Comparison of ENCODE assay signal across 2 cellular contexts in the genomic region with DNA sequence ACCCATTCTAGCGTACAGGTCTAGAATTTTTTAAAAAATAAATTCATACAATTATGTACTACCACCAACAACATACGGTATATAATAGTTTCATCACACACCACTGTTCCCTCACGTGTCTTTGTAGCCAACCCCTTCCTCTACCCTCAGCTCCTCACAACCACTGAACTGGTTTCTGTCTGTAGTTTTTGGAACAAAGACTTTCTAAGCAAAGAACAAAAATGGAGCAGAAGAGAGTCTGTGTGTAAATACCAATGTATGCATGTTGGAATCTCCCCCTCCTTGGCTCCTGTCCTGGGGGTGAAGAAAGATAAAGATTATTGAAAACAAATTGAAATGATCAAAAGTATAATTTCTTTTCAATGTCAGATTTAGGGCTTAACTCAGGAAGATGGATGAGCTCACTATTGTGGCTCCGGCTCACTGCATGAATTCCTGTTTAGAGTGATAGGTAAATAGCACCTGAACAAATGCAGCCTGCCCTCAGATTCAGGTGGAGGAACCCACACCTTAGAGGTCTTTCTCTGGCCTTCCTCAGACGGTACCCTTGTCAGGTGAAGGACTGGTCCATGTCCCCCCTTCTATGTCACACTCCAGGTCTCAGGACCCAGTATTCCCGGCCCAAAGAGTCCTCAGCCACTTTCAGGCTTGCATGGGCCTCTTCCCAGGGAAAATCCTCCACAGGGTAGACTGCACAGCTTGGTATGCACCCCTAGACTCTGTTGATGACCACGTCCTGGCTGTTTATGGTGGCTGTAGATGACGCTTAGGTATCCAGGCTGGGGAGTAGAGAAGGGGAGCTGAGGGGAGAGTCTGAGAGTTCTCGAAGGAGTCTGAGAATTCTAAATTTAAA.
TF ChIP-seq lines count a peak whose summit lies in the region.

No MANE protein-coding gene starts in this region.

TF ChIP-seq in liver, 16 proteins besides CTCF, POLR2A, EP300 and RAD21:
- TF ChIP-seq, protein P1, sequence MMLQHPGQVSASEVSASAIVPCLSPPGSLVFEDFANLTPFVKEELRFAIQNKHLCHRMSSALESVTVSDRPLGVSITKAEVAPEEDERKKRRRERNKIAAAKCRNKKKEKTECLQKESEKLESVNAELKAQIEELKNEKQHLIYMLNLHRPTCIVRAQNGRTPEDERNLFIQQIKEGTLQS (IDR thresholded peaks at IDR 0.05) = no peak
- TF ChIP-seq JUND (IDR thresholded peaks at IDR 0.05) = no peak
- no peak for TF ChIP-seq RXRA (IDR thresholded peaks at IDR 0.05)
- TF ChIP-seq, protein P2, sequence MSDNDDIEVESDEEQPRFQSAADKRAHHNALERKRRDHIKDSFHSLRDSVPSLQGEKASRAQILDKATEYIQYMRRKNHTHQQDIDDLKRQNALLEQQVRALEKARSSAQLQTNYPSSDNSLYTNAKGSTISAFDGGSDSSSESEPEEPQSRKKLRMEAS (IDR thresholded peaks at IDR 0.05) = no peak
- no peak for TF ChIP-seq EGR1 (IDR thresholded peaks at IDR 0.05; ENCODE audit: low read depth in 2 of 2)
- TF ChIP-seq YY1 (IDR thresholded peaks at IDR 0.05) = no peak
- TF ChIP-seq NR2F2 (IDR thresholded peaks at IDR 0.05) = no peak
- TF ChIP-seq, protein P3, sequence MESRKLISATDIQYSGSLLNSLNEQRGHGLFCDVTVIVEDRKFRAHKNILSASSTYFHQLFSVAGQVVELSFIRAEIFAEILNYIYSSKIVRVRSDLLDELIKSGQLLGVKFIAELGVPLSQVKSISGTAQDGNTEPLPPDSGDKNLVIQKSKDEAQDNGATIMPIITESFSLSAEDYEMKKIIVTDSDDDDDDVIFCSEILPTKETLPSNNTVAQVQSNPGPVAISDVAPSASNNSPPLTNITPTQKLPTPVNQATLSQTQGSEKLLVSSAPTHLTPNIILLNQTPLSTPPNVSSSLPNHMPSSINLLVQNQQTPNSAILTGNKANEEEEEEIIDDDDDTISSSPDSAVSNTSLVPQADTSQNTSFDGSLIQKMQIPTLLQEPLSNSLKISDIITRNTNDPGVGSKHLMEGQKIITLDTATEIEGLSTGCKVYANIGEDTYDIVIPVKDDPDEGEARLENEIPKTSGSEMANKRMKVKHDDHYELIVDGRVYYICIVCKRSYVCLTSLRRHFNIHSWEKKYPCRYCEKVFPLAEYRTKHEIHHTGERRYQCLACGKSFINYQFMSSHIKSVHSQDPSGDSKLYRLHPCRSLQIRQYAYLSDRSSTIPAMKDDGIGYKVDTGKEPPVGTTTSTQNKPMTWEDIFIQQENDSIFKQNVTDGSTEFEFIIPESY (IDR thresholded peaks at IDR 0.05) = no peak
- TF ChIP-seq HNF4A (conservative IDR thresholded peaks at IDR 0.05) = no peak
- no peak for TF ChIP-seq FOXA1 (IDR thresholded peaks at IDR 0.05)
- TF ChIP-seq SP1 (IDR thresholded peaks at IDR 0.05) = no peak
- TF ChIP-seq, protein P4, sequence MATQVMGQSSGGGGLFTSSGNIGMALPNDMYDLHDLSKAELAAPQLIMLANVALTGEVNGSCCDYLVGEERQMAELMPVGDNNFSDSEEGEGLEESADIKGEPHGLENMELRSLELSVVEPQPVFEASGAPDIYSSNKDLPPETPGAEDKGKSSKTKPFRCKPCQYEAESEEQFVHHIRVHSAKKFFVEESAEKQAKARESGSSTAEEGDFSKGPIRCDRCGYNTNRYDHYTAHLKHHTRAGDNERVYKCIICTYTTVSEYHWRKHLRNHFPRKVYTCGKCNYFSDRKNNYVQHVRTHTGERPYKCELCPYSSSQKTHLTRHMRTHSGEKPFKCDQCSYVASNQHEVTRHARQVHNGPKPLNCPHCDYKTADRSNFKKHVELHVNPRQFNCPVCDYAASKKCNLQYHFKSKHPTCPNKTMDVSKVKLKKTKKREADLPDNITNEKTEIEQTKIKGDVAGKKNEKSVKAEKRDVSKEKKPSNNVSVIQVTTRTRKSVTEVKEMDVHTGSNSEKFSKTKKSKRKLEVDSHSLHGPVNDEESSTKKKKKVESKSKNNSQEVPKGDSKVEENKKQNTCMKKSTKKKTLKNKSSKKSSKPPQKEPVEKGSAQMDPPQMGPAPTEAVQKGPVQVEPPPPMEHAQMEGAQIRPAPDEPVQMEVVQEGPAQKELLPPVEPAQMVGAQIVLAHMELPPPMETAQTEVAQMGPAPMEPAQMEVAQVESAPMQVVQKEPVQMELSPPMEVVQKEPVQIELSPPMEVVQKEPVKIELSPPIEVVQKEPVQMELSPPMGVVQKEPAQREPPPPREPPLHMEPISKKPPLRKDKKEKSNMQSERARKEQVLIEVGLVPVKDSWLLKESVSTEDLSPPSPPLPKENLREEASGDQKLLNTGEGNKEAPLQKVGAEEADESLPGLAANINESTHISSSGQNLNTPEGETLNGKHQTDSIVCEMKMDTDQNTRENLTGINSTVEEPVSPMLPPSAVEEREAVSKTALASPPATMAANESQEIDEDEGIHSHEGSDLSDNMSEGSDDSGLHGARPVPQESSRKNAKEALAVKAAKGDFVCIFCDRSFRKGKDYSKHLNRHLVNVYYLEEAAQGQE (IDR thresholded peaks at IDR 0.05) = no peak
- no peak for TF ChIP-seq HNF4G (IDR thresholded peaks at IDR 0.05)
- no peak for TF ChIP-seq TAF1 (conservative IDR thresholded peaks at IDR 0.05)
- no peak for TF ChIP-seq FOXA2 (IDR thresholded peaks at IDR 0.05)
- no peak for TF ChIP-seq GABPA (IDR thresholded peaks at IDR 0.05 in 1 of 2, conservative IDR thresholded peaks at IDR 0.05 in 1 of 2)
TF ChIP-seq in liver: peak in this region for 0.

TF ChIP-seq in HepG2, 621 proteins besides CTCF, POLR2A, EP300 and RAD21:
- TF ChIP-seq ZNF746 (CRISPR knock-in tag; IDR thresholded peaks at IDR 0.05) (no peak), ZKSCAN5 (CRISPR knock-in tag; IDR thresholded peaks at IDR 0.05) (no peak), GATAD2A (CRISPR knock-in tag; IDR thresholded peaks at IDR 0.05) (no peak), SALL1 (CRISPR knock-in tag; IDR thresholded peaks at IDR 0.05) (no peak), RFXANK (CRISPR knock-in tag; IDR thresholded peaks at IDR 0.05) (no peak), JUND (CRISPR knock-in tag; IDR thresholded peaks at IDR 0.05) (no peak), KMT2A (CRISPR knock-in tag; IDR thresholded peaks at IDR 0.05) (no peak), ZNF776 (CRISPR knock-in tag; IDR thresholded peaks at IDR 0.05) (no peak), ZNF232 (CRISPR knock-in tag; IDR thresholded peaks at IDR 0.05; ENCODE audit: borderline replicate concordance) (no peak), GATAD1 (CRISPR knock-in tag; IDR thresholded peaks at IDR 0.05) (no peak), NFE2L2 (IDR thresholded peaks at IDR 0.05; ENCODE audit: low read length) (no peak), TCF7L2 (IDR thresholded peaks at IDR 0.05; ENCODE audit: low read depth, low read length) (no peak), ZKSCAN1 (IDR thresholded peaks at IDR 0.05; ENCODE audit: low read length) (no peak), ZNF563 (CRISPR knock-in tag; IDR thresholded peaks at IDR 0.05) (no peak), HOXA3 (CRISPR knock-in tag; IDR thresholded peaks at IDR 0.05) (no peak)
- TF ChIP-seq, protein P5, sequence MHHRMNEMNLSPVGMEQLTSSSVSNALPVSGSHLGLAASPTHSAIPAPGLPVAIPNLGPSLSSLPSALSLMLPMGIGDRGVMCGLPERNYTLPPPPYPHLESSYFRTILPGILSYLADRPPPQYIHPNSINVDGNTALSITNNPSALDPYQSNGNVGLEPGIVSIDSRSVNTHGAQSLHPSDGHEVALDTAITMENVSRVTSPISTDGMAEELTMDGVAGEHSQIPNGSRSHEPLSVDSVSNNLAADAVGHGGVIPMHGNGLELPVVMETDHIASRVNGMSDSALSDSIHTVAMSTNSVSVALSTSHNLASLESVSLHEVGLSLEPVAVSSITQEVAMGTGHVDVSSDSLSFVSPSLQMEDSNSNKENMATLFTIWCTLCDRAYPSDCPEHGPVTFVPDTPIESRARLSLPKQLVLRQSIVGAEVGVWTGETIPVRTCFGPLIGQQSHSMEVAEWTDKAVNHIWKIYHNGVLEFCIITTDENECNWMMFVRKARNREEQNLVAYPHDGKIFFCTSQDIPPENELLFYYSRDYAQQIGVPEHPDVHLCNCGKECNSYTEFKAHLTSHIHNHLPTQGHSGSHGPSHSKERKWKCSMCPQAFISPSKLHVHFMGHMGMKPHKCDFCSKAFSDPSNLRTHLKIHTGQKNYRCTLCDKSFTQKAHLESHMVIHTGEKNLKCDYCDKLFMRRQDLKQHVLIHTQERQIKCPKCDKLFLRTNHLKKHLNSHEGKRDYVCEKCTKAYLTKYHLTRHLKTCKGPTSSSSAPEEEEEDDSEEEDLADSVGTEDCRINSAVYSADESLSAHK (CRISPR knock-in tag; IDR thresholded peaks at IDR 0.05; ENCODE audit: borderline replicate concordance) = no peak
- TF ChIP-seq, protein P6, sequence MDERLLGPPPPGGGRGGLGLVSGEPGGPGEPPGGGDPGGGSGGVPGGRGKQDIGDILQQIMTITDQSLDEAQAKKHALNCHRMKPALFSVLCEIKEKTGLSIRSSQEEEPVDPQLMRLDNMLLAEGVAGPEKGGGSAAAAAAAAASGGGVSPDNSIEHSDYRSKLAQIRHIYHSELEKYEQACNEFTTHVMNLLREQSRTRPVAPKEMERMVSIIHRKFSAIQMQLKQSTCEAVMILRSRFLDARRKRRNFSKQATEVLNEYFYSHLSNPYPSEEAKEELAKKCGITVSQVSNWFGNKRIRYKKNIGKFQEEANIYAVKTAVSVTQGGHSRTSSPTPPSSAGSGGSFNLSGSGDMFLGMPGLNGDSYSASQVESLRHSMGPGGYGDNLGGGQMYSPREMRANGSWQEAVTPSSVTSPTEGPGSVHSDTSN (CRISPR knock-in tag; IDR thresholded peaks at IDR 0.05) = no peak
- TF ChIP-seq, protein P7, sequence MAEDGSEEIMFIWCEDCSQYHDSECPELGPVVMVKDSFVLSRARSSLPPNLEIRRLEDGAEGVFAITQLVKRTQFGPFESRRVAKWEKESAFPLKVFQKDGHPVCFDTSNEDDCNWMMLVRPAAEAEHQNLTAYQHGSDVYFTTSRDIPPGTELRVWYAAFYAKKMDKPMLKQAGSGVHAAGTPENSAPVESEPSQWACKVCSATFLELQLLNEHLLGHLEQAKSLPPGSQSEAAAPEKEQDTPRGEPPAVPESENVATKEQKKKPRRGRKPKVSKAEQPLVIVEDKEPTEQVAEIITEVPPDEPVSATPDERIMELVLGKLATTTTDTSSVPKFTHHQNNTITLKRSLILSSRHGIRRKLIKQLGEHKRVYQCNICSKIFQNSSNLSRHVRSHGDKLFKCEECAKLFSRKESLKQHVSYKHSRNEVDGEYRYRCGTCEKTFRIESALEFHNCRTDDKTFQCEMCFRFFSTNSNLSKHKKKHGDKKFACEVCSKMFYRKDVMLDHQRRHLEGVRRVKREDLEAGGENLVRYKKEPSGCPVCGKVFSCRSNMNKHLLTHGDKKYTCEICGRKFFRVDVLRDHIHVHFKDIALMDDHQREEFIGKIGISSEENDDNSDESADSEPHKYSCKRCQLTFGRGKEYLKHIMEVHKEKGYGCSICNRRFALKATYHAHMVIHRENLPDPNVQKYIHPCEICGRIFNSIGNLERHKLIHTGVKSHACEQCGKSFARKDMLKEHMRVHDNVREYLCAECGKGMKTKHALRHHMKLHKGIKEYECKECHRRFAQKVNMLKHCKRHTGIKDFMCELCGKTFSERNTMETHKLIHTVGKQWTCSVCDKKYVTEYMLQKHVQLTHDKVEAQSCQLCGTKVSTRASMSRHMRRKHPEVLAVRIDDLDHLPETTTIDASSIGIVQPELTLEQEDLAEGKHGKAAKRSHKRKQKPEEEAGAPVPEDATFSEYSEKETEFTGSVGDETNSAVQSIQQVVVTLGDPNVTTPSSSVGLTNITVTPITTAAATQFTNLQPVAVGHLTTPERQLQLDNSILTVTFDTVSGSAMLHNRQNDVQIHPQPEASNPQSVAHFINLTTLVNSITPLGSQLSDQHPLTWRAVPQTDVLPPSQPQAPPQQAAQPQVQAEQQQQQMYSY (CRISPR knock-in tag; IDR thresholded peaks at IDR 0.05) = no peak
- TF ChIP-seq, protein P8, sequence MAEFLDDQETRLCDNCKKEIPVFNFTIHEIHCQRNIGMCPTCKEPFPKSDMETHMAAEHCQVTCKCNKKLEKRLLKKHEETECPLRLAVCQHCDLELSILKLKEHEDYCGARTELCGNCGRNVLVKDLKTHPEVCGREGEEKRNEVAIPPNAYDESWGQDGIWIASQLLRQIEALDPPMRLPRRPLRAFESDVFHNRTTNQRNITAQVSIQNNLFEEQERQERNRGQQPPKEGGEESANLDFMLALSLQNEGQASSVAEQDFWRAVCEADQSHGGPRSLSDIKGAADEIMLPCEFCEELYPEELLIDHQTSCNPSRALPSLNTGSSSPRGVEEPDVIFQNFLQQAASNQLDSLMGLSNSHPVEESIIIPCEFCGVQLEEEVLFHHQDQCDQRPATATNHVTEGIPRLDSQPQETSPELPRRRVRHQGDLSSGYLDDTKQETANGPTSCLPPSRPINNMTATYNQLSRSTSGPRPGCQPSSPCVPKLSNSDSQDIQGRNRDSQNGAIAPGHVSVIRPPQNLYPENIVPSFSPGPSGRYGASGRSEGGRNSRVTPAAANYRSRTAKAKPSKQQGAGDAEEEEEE (CRISPR knock-in tag; IDR thresholded peaks at IDR 0.05; ENCODE audit: borderline replicate concordance) = no peak
